2 cellular contexts compared by ENCODE assay signal in genomic region chr12:94929780-94930179, GRCh38.
TF ChIP-seq lines count a peak whose summit lies in the region.

No MANE protein-coding gene starts in this region.

TF ChIP-seq in SK-N-SH, 30 proteins besides CTCF, POLR2A, EP300 and RAD21 (continued from another document):
- peak; percentile 58; the same call in 1 of the 2 replicates for TF ChIP-seq REST (IDR thresholded peaks at IDR 0.05; ENCODE audit: low read depth, low read length)
TF ChIP-seq in SK-N-SH: peak in this region for 1.

TF ChIP-seq in SK-N-SH treated with all-trans-retinoic acid at 6 μM for 48 hours, 23 proteins besides CTCF, POLR2A, EP300 and RAD21 (continued from another document):
- TF ChIP-seq PATZ1 (CRISPR knock-in tag; IDR thresholded peaks at IDR 0.05; ENCODE audit: borderline replicate concordance) (no peak), OSR1 (CRISPR knock-in tag; IDR thresholded peaks at IDR 0.05) (no peak), TCF4 (CRISPR knock-in tag; IDR thresholded peaks at IDR 0.05; ENCODE audit: borderline replicate concordance) (no peak)
